Comparison of ENCODE assay signal across 8 cellular contexts in genomic region chr19:2962018-2962670, GRCh38. TPM values are rescaled to one million over a fixed set of nuclear protein-coding genes. Genes with fewer than 3 reads are reported as not detected.
DNase-seq lines count a peak whose midpoint lies in the region; ATAC-seq and TF ChIP-seq lines count a peak whose summit lies in the region.

No MANE protein-coding gene starts in this region.

- CTCF ChIA-PET in activated CD4-positive, alpha-beta T cell treated with anti-CD3 and anti-CD28 coated beads for 36 hours (lab: Charles Lee) = interaction anchor here (0.5 to 4.2 kb wide), 22 partner anchors 10 to 314 kb away, joined by 3 to 28 read pairs (median 4); partner anchors contain the start of gene TLE6

- H3K36me3 ChIP-seq in SK-N-MC (ENCODE audit: insufficient read depth, low read length) = no peaks in the 10 kb centered on the region
- H3K36me3 ChIP-seq in brain microvascular endothelial cell (replicated peaks) = no peaks in the 10 kb centered on the region
- no peaks in the 10 kb centered on the region for H3K36me3 ChIP-seq in spleen

- peak; percentile 69 for TF ChIP-seq CTCF in brain microvascular endothelial cell (IDR thresholded peaks at IDR 0.05; ENCODE audit: low read depth, low read length, missing control alignments)
- peak; percentile 63 to 95 (median 77) for TF ChIP-seq CTCF in spleen (IDR thresholded peaks at IDR 0.05 in 8 of 11, conservative IDR thresholded peaks at IDR 0.05 in 3 of 11)

- H3K27me3 ChIP-seq in brain microvascular endothelial cell (replicated peaks) (no peaks in the 10 kb centered on the region), spleen (replicated peaks in 1 of 7) (no peaks in the 10 kb centered on the region)

- 30 to 40% (median 36%) methylated on average over 17 of the region's 17 CpGs for WGBS in spleen, 5 donors

- intact Hi-C loops in activated CD4-positive, alpha-beta T cell treated with anti-CD3 and anti-CD28 coated beads for 36 hours (cut with DNase I, micrococcal nuclease) = loop anchor here (1.0 to 5.0 kb wide), 10 partner anchors 15 to 288 kb away; partner anchors contain the start of genes TLE5 (in 2 of the 2) and TLE6 (in 1 of the 2)
- intact Hi-C loops in spleen (cut with DNase I; ENCODE audit: low total_unique reads) = no loop called here

- DNase-seq in activated CD4-positive, alpha-beta T cell treated with anti-CD3 and anti-CD28 coated beads for 36 hours = peak; percentile 64
- no peak for DNase-seq in activated CD4-positive, alpha-beta T cell treated with anti-CD3 and anti-CD28 coated beads for 1 hour
- DNase-seq in NCI-H1105 treated with DMSO at 0.1 percent for 48 hours (lab: John Stamatoyannopoulos, UW) = peak; percentile 70
- DNase-seq in SK-N-MC (ENCODE audit: low read depth, low spot score) = peak; percentile 84
- DNase-seq in brain microvascular endothelial cell = peak; percentile 74
- peak; percentile 61 for DNase-seq in iPS DF 19.7 (ENCODE audit: low read depth, low spot score)
- no peak for DNase-seq in spleen

- no peaks in the 10 kb centered on the region for H3K27me3 Mint-ChIP-seq in activated CD4-positive, alpha-beta T cell treated with anti-CD3 and anti-CD28 coated beads for 36 hours

- H3K4me1 Mint-ChIP-seq in activated CD4-positive, alpha-beta T cell treated with anti-CD3 and anti-CD28 coated beads for 36 hours = peaks cover 5% of the 10 kb centered on the region

- H3K9me3 Mint-ChIP-seq in activated CD4-positive, alpha-beta T cell treated with anti-CD3 and anti-CD28 coated beads for 36 hours (ENCODE audit: low read depth) = no peaks in the 10 kb centered on the region

- ATAC-seq in activated CD4-positive, alpha-beta T cell treated with anti-CD3 and anti-CD28 coated beads for 36 hours = peak; percentile 84
- no peak for ATAC-seq in HG03457 (IDR thresholded peaks at IDR 0.05; ENCODE audit: unreplicated experiment)

- H3K27ac ChIP-seq in SK-N-MC = no peak overlapping the region
- no peak overlapping the region for H3K27ac ChIP-seq in brain microvascular endothelial cell
- H3K27ac ChIP-seq in spleen = peak overlapping the region in 4 of 8 donors; percentile 10 to 40 (median 27)

- no peaks in the 10 kb centered on the region for H3K36me3 Mint-ChIP-seq in activated CD4-positive, alpha-beta T cell treated with anti-CD3 and anti-CD28 coated beads for 36 hours (ENCODE audit: low read depth)

- no peak for TF ChIP-seq POLR2A in spleen (IDR thresholded peaks at IDR 0.05)

- peak overlapping the region; percentile 38 for H3K4me3 Mint-ChIP-seq in activated CD4-positive, alpha-beta T cell treated with anti-CD3 and anti-CD28 coated beads for 36 hours

- H3K4me3 ChIP-seq in SK-N-MC = no peak overlapping the region
- H3K4me3 ChIP-seq in brain microvascular endothelial cell (ENCODE audit: low read depth, low read length) = no peak overlapping the region
- H3K4me3 ChIP-seq in spleen = peak overlapping the region in 1 of 8 donors; percentile 39

- in situ Hi-C loops in brain microvascular endothelial cell (cut with HindIII; ENCODE audit: low pct_ligation_motif_present, low sequenced_read_pairs) = no loop called here

- H3K27ac Mint-ChIP-seq in activated CD4-positive, alpha-beta T cell treated with anti-CD3 and anti-CD28 coated beads for 36 hours = peak overlapping the region; percentile 65

- POLR2A ChIA-PET in activated CD4-positive, alpha-beta T cell treated with anti-CD3 and anti-CD28 coated beads for 36 hours (lab: Charles Lee) = no interaction called here

- H3K9me3 ChIP-seq in SK-N-MC (ENCODE audit: low read depth, low read length) = no peaks in the 10 kb centered on the region
- no peaks in the 10 kb centered on the region for H3K9me3 ChIP-seq in spleen

- H3K4me1 ChIP-seq in spleen = peaks cover 0 to 21% (median 14%) of the 10 kb centered on the region in 6 donors

- no peak overlapping the region for H3K9ac ChIP-seq in SK-N-MC (ENCODE audit: insufficient read length)

RNA-seq across cellular contexts. Expression of gene TLE6, which starts 15.2 kb away (rescaled TPM):
- 1 to 10 TPM; 2.6 to 3.5 TPM for total RNA-seq in activated CD4-positive, alpha-beta T cell treated with anti-CD3 and anti-CD28 coated beads for 36 hours
- total RNA-seq in spleen = 1 to 10 TPM in 5 of 7 donors, under 1 TPM in 2; 0.60 to 4.1 (median 1.4) TPM
- polyA plus RNA-seq in spleen = 1 to 10 TPM; 1.9 to 2.7 (median 2.2) TPM

RNA-seq across cellular contexts. Expression of gene ZNF77, which starts 17.4 kb away (rescaled TPM):
- total RNA-seq in activated CD4-positive, alpha-beta T cell treated with anti-CD3 and anti-CD28 coated beads for 36 hours = 1 to 10 TPM; 4.3 to 4.8 TPM
- total RNA-seq in spleen = 1 to 10 TPM; 3.9 to 7.5 (median 4.5) TPM
- polyA plus RNA-seq in spleen = 1 to 10 TPM; 2.2 to 2.9 (median 2.8) TPM

Comparison
In these comparisons a context has a peak if more than half of its experiments do, and no peak if none do; other contexts are left out.
1. DNase-seq: peak in activated CD4-positive, alpha-beta T cell treated with anti-CD3 and anti-CD28 coated beads for 36 hours (single experiment), NCI-H1105 treated with DMSO at 0.1 percent for 48 hours (single experiment), SK-N-MC (single experiment), brain microvascular endothelial cell (single experiment) and iPS DF 19.7 (single experiment); none in activated CD4-positive, alpha-beta T cell treated with anti-CD3 and anti-CD28 coated beads for 1 hour (single experiment) and spleen (single experiment).